ENCODE assay signal across 8 cellular contexts in genomic region chr11:59667812-59668187, GRCh38. TPM values are rescaled to one million over a fixed set of nuclear protein-coding genes. Genes with fewer than 3 reads are reported as not detected.
DNase-seq lines count a peak whose midpoint lies in the region; ATAC-seq and TF ChIP-seq lines count a peak whose summit lies in the region.

No MANE protein-coding gene starts in this region.

- intact Hi-C loops in left colon (cut with DNase I, micrococcal nuclease): loop anchor here in 1 of 2 donors (5.0 kb wide), 1 partner anchor 55 kb away; no protein-coding TSS in a partner anchor

- H3K27me3 ChIP-seq in fibroblast of lung (ENCODE audit: control insufficient read depth, insufficient read depth, low read length): no peaks in the 10 kb centered on the region

- H3K79me2 ChIP-seq in fibroblast of lung (ENCODE audit: control insufficient read depth, insufficient read depth, low read length): peaks cover 36% of the 10 kb centered on the region

- no peak overlapping the region for H2AFZ ChIP-seq in fibroblast of lung (ENCODE audit: low read length)

- H3K4me1 ChIP-seq in ES-I3 (ENCODE audit: insufficient read depth, low read length) (no peaks in the 10 kb centered on the region), fibroblast of lung (ENCODE audit: control insufficient read depth, extremely low read depth, insufficient read depth, low read length) (no peaks in the 10 kb centered on the region)

- no peak for ATAC-seq in left colon
- ATAC-seq in GM18873 (IDR thresholded peaks at IDR 0.05; ENCODE audit: low FRiP score, unreplicated experiment): no peak

- H3K9me3 ChIP-seq in ES-I3 (ENCODE audit: control insufficient read depth, insufficient read depth, low read length): no peaks in the 10 kb centered on the region
- H3K9me3 ChIP-seq in fibroblast of lung (ENCODE audit: control insufficient read depth, insufficient read depth, low read depth, low read length): no peaks in the 10 kb centered on the region

- peak overlapping the region; percentile 78 for H3K4me2 ChIP-seq in fibroblast of lung (ENCODE audit: extremely low read depth, insufficient read depth, low read length)

- H3K9ac ChIP-seq in ES-I3 (ENCODE audit: low read depth, low read length) (peak overlapping the region; percentile 98), fibroblast of lung (ENCODE audit: insufficient read depth, low read length) (no peak overlapping the region)

- peak overlapping the region; percentile 22 to 84 (median 58) for H3K4me3 ChIP-seq in fibroblast of lung (replicated peaks in 1 of 4; ENCODE audit: control extremely low read depth in 1 of 4, insufficient read depth in 1 of 4, low read depth in 3 of 4, low read length in 4 of 4)

- CTCF ChIA-PET in RWPE1 (lab: Yijun Ruan, JAX): no interaction called here

- POLR2A ChIA-PET in RWPE1 (lab: Yijun Ruan, JAX; ENCODE audit: low non-redundant PET): no interaction called here

- no peaks in the 10 kb centered on the region for H4K20me1 ChIP-seq in fibroblast of lung (ENCODE audit: control insufficient read depth, extremely low read depth, insufficient read depth, low read length)

- H3K36me3 ChIP-seq in ES-I3 (ENCODE audit: insufficient read depth, low read length): peaks cover 3% of the 10 kb centered on the region; the same call in 1 of the 2 replicates
- peaks cover 6% of the 10 kb centered on the region for H3K36me3 ChIP-seq in fibroblast of lung (ENCODE audit: control insufficient read depth, insufficient read depth, low read length)

- H3K27ac ChIP-seq in RWPE1 (peak overlapping the region; percentile 94), fibroblast of lung (ENCODE audit: insufficient read depth, low read length) (peak overlapping the region; percentile 90)

- DNase-seq in RWPE1 (ENCODE audit: low spot score): no peak
- no peak for DNase-seq in fibroblast of lung (ENCODE audit: low read depth in 2 of 2)
- peak; percentile 4 for DNase-seq in pons (ENCODE audit: low spot score)
- DNase-seq in left colon: no peak
- DNase-seq in stimulated activated CD4-positive, alpha-beta T cell treated with anti-CD3 and anti-CD28 coated beads, Interleukin-15, amount 100 ng/mL, for 24 hours: no peak
- no peak for DNase-seq in NCI-H510A treated with DMSO at 0.1 percent for 48 hours (lab: John Stamatoyannopoulos, UW)

- TF ChIP-seq CTCF in RWPE1 (conservative IDR thresholded peaks at IDR 0.05; ENCODE audit: low read depth) (no peak), fibroblast of lung (conservative IDR thresholded peaks at IDR 0.05 in 1 of 2, IDR thresholded peaks at IDR 0.05 in 1 of 2; ENCODE audit: low read depth in 1 of 2, low read length in 2 of 2) (no peak)

RNA-seq across cellular contexts. Expression of gene PATL1, which starts 1.0 kb away (rescaled TPM):
- total RNA-seq in fibroblast of lung (8.2 and 11.6 TPM in 2 replicates), left colon (10 to 100 TPM; 33.9 to 38.1 TPM)
- polyA plus RNA-seq in fibroblast of lung: 66.4 and 68.1 TPM in 2 replicates
- 31.5 and 31.8 TPM in 2 replicates for polyA plus RNA-seq in fibroblast of lung (2012)
- 36.2 and 43.5 TPM in 2 replicates for polyA minus RNA-seq in fibroblast of lung (ENCODE audit: low replicate concordance)

RNA-seq across cellular contexts. Expression of gene OR10V1, which starts 45.8 kb away (rescaled TPM):
- not detected in 2 replicates for total RNA-seq in fibroblast of lung
- polyA plus RNA-seq in fibroblast of lung: not detected in 2 replicates
- polyA plus RNA-seq in fibroblast of lung (2012): not detected in 2 replicates
- polyA minus RNA-seq in fibroblast of lung (ENCODE audit: low replicate concordance): 2.9 TPM in 1 of 2 replicates, not detected in the other
- not detected for total RNA-seq in left colon

RNA-seq across cellular contexts. Expression of gene OSBP, which starts 52.2 kb away (rescaled TPM):
- 29.5 and 44.1 TPM in 2 replicates for total RNA-seq in fibroblast of lung
- 32.4 and 34.0 TPM in 2 replicates for polyA plus RNA-seq in fibroblast of lung
- polyA plus RNA-seq in fibroblast of lung (2012): 27.5 and 29.6 TPM in 2 replicates
- 31.3 and 38.8 TPM in 2 replicates for polyA minus RNA-seq in fibroblast of lung (ENCODE audit: low replicate concordance)
- 10 to 100 TPM; 51.3 to 62.1 TPM for total RNA-seq in left colon
